In genomic region chr10:69410487-69410886, GRCh38 we compare ENCODE assay signal across 1 cellular context.
TF ChIP-seq lines count a peak whose summit lies in the region.

No MANE protein-coding gene starts in this region.

TF ChIP-seq in H1, 55 proteins besides CTCF, POLR2A, EP300 and RAD21:
- TF ChIP-seq, protein P1, sequence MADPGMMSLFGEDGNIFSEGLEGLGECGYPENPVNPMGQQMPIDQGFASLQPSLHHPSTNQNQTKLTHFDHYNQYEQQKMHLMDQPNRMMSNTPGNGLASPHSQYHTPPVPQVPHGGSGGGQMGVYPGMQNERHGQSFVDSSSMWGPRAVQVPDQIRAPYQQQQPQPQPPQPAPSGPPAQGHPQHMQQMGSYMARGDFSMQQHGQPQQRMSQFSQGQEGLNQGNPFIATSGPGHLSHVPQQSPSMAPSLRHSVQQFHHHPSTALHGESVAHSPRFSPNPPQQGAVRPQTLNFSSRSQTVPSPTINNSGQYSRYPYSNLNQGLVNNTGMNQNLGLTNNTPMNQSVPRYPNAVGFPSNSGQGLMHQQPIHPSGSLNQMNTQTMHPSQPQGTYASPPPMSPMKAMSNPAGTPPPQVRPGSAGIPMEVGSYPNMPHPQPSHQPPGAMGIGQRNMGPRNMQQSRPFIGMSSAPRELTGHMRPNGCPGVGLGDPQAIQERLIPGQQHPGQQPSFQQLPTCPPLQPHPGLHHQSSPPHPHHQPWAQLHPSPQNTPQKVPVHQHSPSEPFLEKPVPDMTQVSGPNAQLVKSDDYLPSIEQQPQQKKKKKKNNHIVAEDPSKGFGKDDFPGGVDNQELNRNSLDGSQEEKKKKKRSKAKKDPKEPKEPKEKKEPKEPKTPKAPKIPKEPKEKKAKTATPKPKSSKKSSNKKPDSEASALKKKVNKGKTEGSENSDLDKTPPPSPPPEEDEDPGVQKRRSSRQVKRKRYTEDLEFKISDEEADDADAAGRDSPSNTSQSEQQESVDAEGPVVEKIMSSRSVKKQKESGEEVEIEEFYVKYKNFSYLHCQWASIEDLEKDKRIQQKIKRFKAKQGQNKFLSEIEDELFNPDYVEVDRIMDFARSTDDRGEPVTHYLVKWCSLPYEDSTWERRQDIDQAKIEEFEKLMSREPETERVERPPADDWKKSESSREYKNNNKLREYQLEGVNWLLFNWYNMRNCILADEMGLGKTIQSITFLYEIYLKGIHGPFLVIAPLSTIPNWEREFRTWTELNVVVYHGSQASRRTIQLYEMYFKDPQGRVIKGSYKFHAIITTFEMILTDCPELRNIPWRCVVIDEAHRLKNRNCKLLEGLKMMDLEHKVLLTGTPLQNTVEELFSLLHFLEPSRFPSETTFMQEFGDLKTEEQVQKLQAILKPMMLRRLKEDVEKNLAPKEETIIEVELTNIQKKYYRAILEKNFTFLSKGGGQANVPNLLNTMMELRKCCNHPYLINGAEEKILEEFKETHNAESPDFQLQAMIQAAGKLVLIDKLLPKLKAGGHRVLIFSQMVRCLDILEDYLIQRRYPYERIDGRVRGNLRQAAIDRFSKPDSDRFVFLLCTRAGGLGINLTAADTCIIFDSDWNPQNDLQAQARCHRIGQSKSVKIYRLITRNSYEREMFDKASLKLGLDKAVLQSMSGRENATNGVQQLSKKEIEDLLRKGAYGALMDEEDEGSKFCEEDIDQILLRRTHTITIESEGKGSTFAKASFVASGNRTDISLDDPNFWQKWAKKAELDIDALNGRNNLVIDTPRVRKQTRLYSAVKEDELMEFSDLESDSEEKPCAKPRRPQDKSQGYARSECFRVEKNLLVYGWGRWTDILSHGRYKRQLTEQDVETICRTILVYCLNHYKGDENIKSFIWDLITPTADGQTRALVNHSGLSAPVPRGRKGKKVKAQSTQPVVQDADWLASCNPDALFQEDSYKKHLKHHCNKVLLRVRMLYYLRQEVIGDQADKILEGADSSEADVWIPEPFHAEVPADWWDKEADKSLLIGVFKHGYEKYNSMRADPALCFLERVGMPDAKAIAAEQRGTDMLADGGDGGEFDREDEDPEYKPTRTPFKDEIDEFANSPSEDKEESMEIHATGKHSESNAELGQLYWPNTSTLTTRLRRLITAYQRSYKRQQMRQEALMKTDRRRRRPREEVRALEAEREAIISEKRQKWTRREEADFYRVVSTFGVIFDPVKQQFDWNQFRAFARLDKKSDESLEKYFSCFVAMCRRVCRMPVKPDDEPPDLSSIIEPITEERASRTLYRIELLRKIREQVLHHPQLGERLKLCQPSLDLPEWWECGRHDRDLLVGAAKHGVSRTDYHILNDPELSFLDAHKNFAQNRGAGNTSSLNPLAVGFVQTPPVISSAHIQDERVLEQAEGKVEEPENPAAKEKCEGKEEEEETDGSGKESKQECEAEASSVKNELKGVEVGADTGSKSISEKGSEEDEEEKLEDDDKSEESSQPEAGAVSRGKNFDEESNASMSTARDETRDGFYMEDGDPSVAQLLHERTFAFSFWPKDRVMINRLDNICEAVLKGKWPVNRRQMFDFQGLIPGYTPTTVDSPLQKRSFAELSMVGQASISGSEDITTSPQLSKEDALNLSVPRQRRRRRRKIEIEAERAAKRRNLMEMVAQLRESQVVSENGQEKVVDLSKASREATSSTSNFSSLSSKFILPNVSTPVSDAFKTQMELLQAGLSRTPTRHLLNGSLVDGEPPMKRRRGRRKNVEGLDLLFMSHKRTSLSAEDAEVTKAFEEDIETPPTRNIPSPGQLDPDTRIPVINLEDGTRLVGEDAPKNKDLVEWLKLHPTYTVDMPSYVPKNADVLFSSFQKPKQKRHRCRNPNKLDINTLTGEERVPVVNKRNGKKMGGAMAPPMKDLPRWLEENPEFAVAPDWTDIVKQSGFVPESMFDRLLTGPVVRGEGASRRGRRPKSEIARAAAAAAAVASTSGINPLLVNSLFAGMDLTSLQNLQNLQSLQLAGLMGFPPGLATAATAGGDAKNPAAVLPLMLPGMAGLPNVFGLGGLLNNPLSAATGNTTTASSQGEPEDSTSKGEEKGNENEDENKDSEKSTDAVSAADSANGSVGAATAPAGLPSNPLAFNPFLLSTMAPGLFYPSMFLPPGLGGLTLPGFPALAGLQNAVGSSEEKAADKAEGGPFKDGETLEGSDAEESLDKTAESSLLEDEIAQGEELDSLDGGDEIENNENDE (IDR thresholded peaks at IDR 0.05; ENCODE audit: insufficient replicate concordance, low read length) = no peak
- TF ChIP-seq TEAD4 (IDR thresholded peaks at IDR 0.05; ENCODE audit: low read depth, low read length) = no peak
- no peak for TF ChIP-seq FOSL1 (IDR thresholded peaks at IDR 0.05; ENCODE audit: insufficient read depth, low read depth, low read length)
- TF ChIP-seq CREB1 (IDR thresholded peaks at IDR 0.05) = no peak
- TF ChIP-seq BRCA1 (IDR thresholded peaks at IDR 0.05; ENCODE audit: low read depth, low read length) = no peak
- no peak for TF ChIP-seq ATF2 (IDR thresholded peaks at IDR 0.05; ENCODE audit: low read length)
- no peak for TF ChIP-seq CTBP2 (IDR thresholded peaks at IDR 0.05; ENCODE audit: borderline replicate concordance, insufficient read depth, insufficient read length, low read length)
- no peak for TF ChIP-seq RNF2 (IDR thresholded peaks at IDR 0.05; ENCODE audit: borderline replicate concordance, low read depth, low read length, missing control alignments, poor library complexity, severe bottlenecking)
- TF ChIP-seq TAF1 (IDR thresholded peaks at IDR 0.05; ENCODE audit: low read depth, low read length) = no peak
- no peak for TF ChIP-seq CBX5 (IDR thresholded peaks at IDR 0.05; ENCODE audit: low read depth, low read length)
- TF ChIP-seq SIRT6 (IDR thresholded peaks at IDR 0.05; ENCODE audit: low read length) = no peak
- TF ChIP-seq PHF8 (conservative IDR thresholded peaks at IDR 0.05; ENCODE audit: low read depth, low read length) = no peak
- no peak for TF ChIP-seq MAX (IDR thresholded peaks at IDR 0.05)
- TF ChIP-seq CEBPB (IDR thresholded peaks at IDR 0.05; ENCODE audit: low read depth, low read length) = no peak
- no peak for TF ChIP-seq BCL11A (IDR thresholded peaks at IDR 0.05; ENCODE audit: low read depth in 2 of 2, low read length in 2 of 2)
- no peak for TF ChIP-seq RXRA (IDR thresholded peaks at IDR 0.05; ENCODE audit: insufficient read depth, low read depth, low read length)
- no peak for TF ChIP-seq SUZ12 (IDR thresholded peaks at IDR 0.05; ENCODE audit: low read length)
